Comparison of ENCODE assay signal across 7 cellular contexts in the genomic region with DNA sequence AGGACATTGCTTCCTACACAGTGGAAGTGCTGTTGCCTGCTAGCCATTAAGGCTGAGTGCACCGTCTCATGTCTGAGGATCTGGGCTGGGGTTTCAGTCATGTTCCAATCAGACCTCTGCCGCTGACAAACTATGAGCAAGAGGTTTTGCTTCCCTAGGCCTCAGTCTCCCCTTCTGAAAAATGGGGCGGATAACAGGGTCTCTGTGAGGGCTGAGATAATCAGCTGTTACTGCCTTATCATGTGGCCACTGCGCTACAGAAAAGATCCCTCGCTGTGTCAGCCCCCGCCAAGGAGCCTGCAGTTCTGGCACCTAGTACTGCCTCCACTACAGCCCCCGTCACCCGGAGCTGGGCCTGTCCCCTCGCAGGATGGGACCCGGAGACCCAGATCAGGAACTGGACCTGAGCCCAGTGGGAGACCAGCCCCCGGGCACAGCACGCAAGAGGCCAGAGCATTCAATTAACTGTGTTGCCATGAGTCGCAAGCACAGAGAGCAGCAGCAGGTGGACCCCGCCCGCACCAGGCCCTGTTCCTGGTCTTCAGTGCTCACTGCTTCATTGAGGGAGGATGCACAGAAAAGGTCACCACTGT. TPM values are rescaled to one million over a fixed set of nuclear protein-coding genes. Genes with fewer than 3 reads are reported as not detected.
DNase-seq lines count a peak whose midpoint lies in the region; ATAC-seq and TF ChIP-seq lines count a peak whose summit lies in the region.

No MANE protein-coding gene starts in this region.

- H3K4me3 Mint-ChIP-seq in activated naive CD8-positive, alpha-beta T cell treated with anti-CD3 and anti-CD28 coated beads for 36 hours: no peak overlapping the region
- no peak overlapping the region for H3K4me3 Mint-ChIP-seq in stimulated activated memory B cell treated with anti-CD40 and anti-IgM and Interleukin-4, amounts not matched to agents 10 μg/mL and 1 μg/mL and 100 μg/mL, for 72 hours

- peaks cover 10% of the 10 kb centered on the region for H3K4me1 ChIP-seq in iPS-18a (ENCODE audit: control insufficient read depth, low read depth, low read length)
- peaks cover 8 to 66% (median 52%) of the 10 kb centered on the region in 5 donors for H3K4me1 ChIP-seq in subcutaneous abdominal adipose tissue (ENCODE audit: control insufficient read depth in 5 of 5, insufficient read depth in 5 of 5, low read length in 5 of 5)

- peak overlapping the region; percentile 64 for H3K27ac ChIP-seq in HL-60 (replicated peaks)
- peak overlapping the region; percentile 41 for H3K27ac ChIP-seq in iPS-18a (ENCODE audit: low read length)
- H3K27ac ChIP-seq in subcutaneous abdominal adipose tissue (ENCODE audit: low read depth, low read length): peak overlapping the region; percentile 84

- peaks cover 8% of the 10 kb centered on the region for H3K36me3 Mint-ChIP-seq in activated naive CD8-positive, alpha-beta T cell treated with anti-CD3 and anti-CD28 coated beads for 36 hours
- peaks cover 13% of the 10 kb centered on the region for H3K36me3 Mint-ChIP-seq in stimulated activated memory B cell treated with anti-CD40 and anti-IgM and Interleukin-4, amounts not matched to agents 10 μg/mL and 1 μg/mL and 100 μg/mL, for 72 hours

- no peak for TF ChIP-seq CTCF in HL-60 (IDR thresholded peaks at IDR 0.05; ENCODE audit: insufficient read depth, low read length)

- H3K4me3 ChIP-seq in HL-60 (replicated peaks; ENCODE audit: insufficient read depth, low read length): peak overlapping the region; percentile 58
- H3K4me3 ChIP-seq in iPS-18a (ENCODE audit: low read length): peak overlapping the region; percentile 68
- peak overlapping the region; percentile 46 to 72 (median 63) for H3K4me3 ChIP-seq in subcutaneous abdominal adipose tissue (ENCODE audit: low read depth in 1 of 5, low read length in 5 of 5)

- peak overlapping the region; percentile 73 for H3K27ac Mint-ChIP-seq in activated naive CD8-positive, alpha-beta T cell treated with anti-CD3 and anti-CD28 coated beads for 36 hours
- H3K27ac Mint-ChIP-seq in stimulated activated memory B cell treated with anti-CD40 and anti-IgM and Interleukin-4, amounts not matched to agents 10 μg/mL and 1 μg/mL and 100 μg/mL, for 72 hours: no peak overlapping the region

- H3K36me3 ChIP-seq in iPS-18a (ENCODE audit: control insufficient read depth, low read depth, low read length) (peaks cover 4% of the 10 kb centered on the region), subcutaneous abdominal adipose tissue (ENCODE audit: control insufficient read depth in 5 of 5, insufficient read depth in 5 of 5, low read length in 5 of 5) (peaks cover 0 to 28% (median 9%) of the 10 kb centered on the region in 5 donors)

- DNase-seq in HL-60 (ENCODE audit: low read depth in 1 of 2, low spot score in 1 of 2): no peak
- no peak for DNase-seq in activated naive CD8-positive, alpha-beta T cell treated with anti-CD3 and anti-CD28 coated beads for 36 hours
- DNase-seq in NCI-H2227 (lab: John Stamatoyannopoulos, UW; ENCODE audit: unreplicated experiment): no peak
- no peak for DNase-seq in stimulated activated CD4-positive, alpha-beta T cell treated with anti-CD3 and anti-CD28 coated beads, Interleukin-15, amount 100 ng/mL, for 24 hours

- no peaks in the 10 kb centered on the region for H3K27me3 Mint-ChIP-seq in activated naive CD8-positive, alpha-beta T cell treated with anti-CD3 and anti-CD28 coated beads for 36 hours
- no peaks in the 10 kb centered on the region for H3K27me3 Mint-ChIP-seq in stimulated activated memory B cell treated with anti-CD40 and anti-IgM and Interleukin-4, amounts not matched to agents 10 μg/mL and 1 μg/mL and 100 μg/mL, for 72 hours

- ATAC-seq in stimulated activated memory B cell treated with anti-CD40 and anti-IgM and Interleukin-4, amounts not matched to agents 10 μg/mL and 1 μg/mL and 100 μg/mL, for 72 hours: no peak

- H3K4me1 Mint-ChIP-seq in activated naive CD8-positive, alpha-beta T cell treated with anti-CD3 and anti-CD28 coated beads for 36 hours: peaks cover 38% of the 10 kb centered on the region
- H3K4me1 Mint-ChIP-seq in stimulated activated memory B cell treated with anti-CD40 and anti-IgM and Interleukin-4, amounts not matched to agents 10 μg/mL and 1 μg/mL and 100 μg/mL, for 72 hours: peaks cover 53% of the 10 kb centered on the region

- no peaks in the 10 kb centered on the region for H3K9me3 ChIP-seq in iPS-18a (ENCODE audit: control insufficient read depth, low read depth, low read length)
- H3K9me3 ChIP-seq in subcutaneous abdominal adipose tissue (ENCODE audit: control insufficient read depth in 5 of 5, low read length in 5 of 5): no peaks in the 10 kb centered on the region

- no peaks in the 10 kb centered on the region for H3K9me3 Mint-ChIP-seq in activated naive CD8-positive, alpha-beta T cell treated with anti-CD3 and anti-CD28 coated beads for 36 hours
- H3K9me3 Mint-ChIP-seq in stimulated activated memory B cell treated with anti-CD40 and anti-IgM and Interleukin-4, amounts not matched to agents 10 μg/mL and 1 μg/mL and 100 μg/mL, for 72 hours: no peaks in the 10 kb centered on the region

- H3K27me3 ChIP-seq in HL-60 (ENCODE audit: insufficient read depth, poor library complexity, severe bottlenecking) (no peaks in the 10 kb centered on the region), iPS-18a (ENCODE audit: control insufficient read depth, insufficient read depth, low read length) (no peaks in the 10 kb centered on the region), subcutaneous abdominal adipose tissue (ENCODE audit: control insufficient read depth in 5 of 5, insufficient read depth in 4 of 5, low read length in 5 of 5) (no peaks in the 10 kb centered on the region)

- H3K9ac ChIP-seq in iPS-18a (ENCODE audit: low read length) (peak overlapping the region; percentile 67), subcutaneous abdominal adipose tissue (ENCODE audit: low read length in 5 of 5) (peak overlapping the region in 4 of 5 donors; percentile 65 to 84 (median 78))

RNA-seq across cellular contexts. Expression of gene PNKP, which starts 3.0 kb away (rescaled TPM):
- total RNA-seq in activated naive CD8-positive, alpha-beta T cell treated with anti-CD3 and anti-CD28 coated beads for 36 hours: 100 to 1,000 TPM in 1 of 2 experiments, 10 to 100 TPM in 1; 78.9 to 143 TPM

RNA-seq across cellular contexts. Expression of gene AKT1S1, which starts 6.8 kb away (rescaled TPM):
- 10 to 100 TPM; 21.0 to 22.7 TPM for total RNA-seq in activated naive CD8-positive, alpha-beta T cell treated with anti-CD3 and anti-CD28 coated beads for 36 hours

RNA-seq across cellular contexts. Expression of gene TBC1D17, which starts 7.1 kb away (rescaled TPM):
- total RNA-seq in activated naive CD8-positive, alpha-beta T cell treated with anti-CD3 and anti-CD28 coated beads for 36 hours: 10 to 100 TPM; 22.6 to 24.0 TPM

RNA-seq across cellular contexts. Expression of gene PTOV1, which starts 19.4 kb away (rescaled TPM):
- 10 to 100 TPM; 73.9 to 76.4 TPM for total RNA-seq in activated naive CD8-positive, alpha-beta T cell treated with anti-CD3 and anti-CD28 coated beads for 36 hours

RNA-seq across cellular contexts. Expression of gene IL4I1, which starts 26.3 kb away (rescaled TPM):
- total RNA-seq in activated naive CD8-positive, alpha-beta T cell treated with anti-CD3 and anti-CD28 coated beads for 36 hours: 1 to 10 TPM; 2.3 to 2.9 TPM
